1 cellular context compared by ENCODE assay signal in genomic region chr4:119230288-119230687, GRCh38.
TF ChIP-seq lines count a peak whose summit lies in the region.

No MANE protein-coding gene starts in this region.

TF ChIP-seq in HepG2, 621 proteins besides CTCF, POLR2A, EP300 and RAD21 (continued from another document):
- no peak for TF ChIP-seq ELK4 (CRISPR knock-in tag; IDR thresholded peaks at IDR 0.05; ENCODE audit: borderline replicate concordance)
- TF ChIP-seq SP4 (CRISPR knock-in tag; IDR thresholded peaks at IDR 0.05) = no peak
- TF ChIP-seq KMT2A (CRISPR knock-in tag; IDR thresholded peaks at IDR 0.05) = no peak
- no peak for TF ChIP-seq ZHX2 (IDR thresholded peaks at IDR 0.05; ENCODE audit: low read depth)
- TF ChIP-seq ZHX2 (CRISPR knock-in tag; IDR thresholded peaks at IDR 0.05; ENCODE audit: borderline replicate concordance) = no peak
- TF ChIP-seq, protein P1, sequence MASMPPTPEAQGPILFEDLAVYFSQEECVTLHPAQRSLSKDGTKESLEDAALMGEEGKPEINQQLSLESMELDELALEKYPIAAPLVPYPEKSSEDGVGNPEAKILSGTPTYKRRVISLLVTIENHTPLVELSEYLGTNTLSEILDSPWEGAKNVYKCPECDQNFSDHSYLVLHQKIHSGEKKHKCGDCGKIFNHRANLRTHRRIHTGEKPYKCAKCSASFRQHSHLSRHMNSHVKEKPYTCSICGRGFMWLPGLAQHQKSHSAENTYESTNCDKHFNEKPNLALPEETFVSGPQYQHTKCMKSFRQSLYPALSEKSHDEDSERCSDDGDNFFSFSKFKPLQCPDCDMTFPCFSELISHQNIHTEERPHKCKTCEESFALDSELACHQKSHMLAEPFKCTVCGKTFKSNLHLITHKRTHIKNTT (CRISPR knock-in tag; IDR thresholded peaks at IDR 0.05) = no peak
- no peak for TF ChIP-seq ZNF678 (CRISPR knock-in tag; IDR thresholded peaks at IDR 0.05)
- TF ChIP-seq NFATC3 (CRISPR knock-in tag; IDR thresholded peaks at IDR 0.05) = no peak
- TF ChIP-seq ZC3H4 (CRISPR knock-in tag; IDR thresholded peaks at IDR 0.05; ENCODE audit: borderline replicate concordance) = no peak
